ENCODE assay signal across 8 cellular contexts in the genomic region with DNA sequence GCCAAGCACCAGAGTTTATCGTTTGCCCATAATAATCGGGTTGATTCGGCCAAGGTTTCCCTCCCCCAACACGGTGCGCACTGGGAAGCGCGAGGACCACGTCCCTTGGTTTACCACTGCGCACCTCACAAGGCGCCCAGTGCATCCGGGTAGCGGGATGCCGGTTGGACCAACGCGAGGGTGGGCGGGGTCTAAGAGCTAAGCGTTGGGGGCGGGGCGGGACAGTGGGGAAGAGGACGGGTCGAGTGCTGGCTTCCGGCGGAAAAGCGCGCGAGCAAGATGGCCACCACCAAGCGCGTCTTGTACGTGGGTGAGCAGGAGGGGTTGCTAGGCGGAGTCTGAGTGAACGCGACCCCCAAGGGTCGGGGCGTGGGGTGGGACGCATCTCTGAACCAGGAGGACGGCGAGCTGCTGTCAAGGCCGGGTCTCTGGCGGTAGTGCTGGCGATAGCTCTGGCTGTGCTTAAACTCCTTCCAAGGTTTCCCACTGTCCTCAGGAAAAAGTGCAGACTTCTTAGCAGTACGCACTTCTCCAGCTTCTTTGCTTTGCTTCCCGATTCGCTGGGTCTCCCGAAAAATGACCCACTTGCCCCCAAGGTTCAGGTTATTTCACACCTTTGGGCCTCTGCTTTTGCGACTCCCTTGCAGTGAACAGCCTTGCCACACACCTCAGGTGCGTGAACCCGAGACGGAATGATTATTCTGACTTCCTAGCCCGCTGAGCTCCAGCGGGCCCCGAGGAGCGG.
A peak's percentile ranks its signal among the peaks of the same experiment; 100 is the strongest.
DNase-seq lines count a peak whose midpoint lies in the region; ATAC-seq lines count a peak whose summit lies in the region.

PPIE (plus strand) TSS at position 261 of the 745 bp plus-strand sequence; CDS start at position 280, 19 bp downstream.

- peaks cover 27% of the 10 kb centered on the region for H3K4me1 ChIP-seq in ACC112 (ENCODE audit: control insufficient read depth, insufficient read depth, low read length, unreplicated experiment)

- H3K79me2 ChIP-seq in ACC112 (ENCODE audit: control insufficient read depth, insufficient read depth, low read length, unreplicated experiment): peaks cover 19% of the 10 kb centered on the region

- ATAC-seq in GM19025 (IDR thresholded peaks at IDR 0.05; ENCODE audit: low read depth, unreplicated experiment) (peak; percentile 85), HG03439 (IDR thresholded peaks at IDR 0.05; ENCODE audit: unreplicated experiment) (peak; percentile 78)

- DNase-seq in NCI-H526 treated with DMSO at 0.1 percent for 48 hours (lab: John Stamatoyannopoulos, UW): peak; percentile 72
- DNase-seq in activated CD4-positive, alpha-beta T cell treated with anti-CD3 and anti-CD28 coated beads for 48 hours: peak; percentile 99
- DNase-seq in stimulated activated CD4-positive, alpha-beta T cell treated with anti-CD3 and anti-CD28 coated beads, Interleukin-1b, Interleukin-23, amount 100 ng/mL, for 24 hours (ENCODE audit: low read depth in 4 of 4, low spot score in 1 of 4): peak; percentile 97 to 99 (median 98)

- H2AFZ ChIP-seq in ACC112 (ENCODE audit: low read length, unreplicated experiment): peak within 1 kb of the TSS; percentile 89

- H3K36me3 ChIP-seq in ACC112 (ENCODE audit: insufficient read depth, low read length): peaks cover 9% of the 10 kb centered on the region; the same call in 1 of the 2 replicates

- peak within 1 kb of the TSS; percentile 18; the same call in 1 of the 2 replicates for H3K27ac ChIP-seq in ACC112 (ENCODE audit: low read depth, low read length)
- H3K27ac ChIP-seq in cingulate gyrus (ENCODE audit: low read depth, low read length): peak within 1 kb of the TSS; percentile 63
- peak within 1 kb of the TSS; percentile 55 for H3K27ac ChIP-seq in layer of hippocampus (ENCODE audit: low read depth, low read length)

- H3K27me3 ChIP-seq in ACC112 (ENCODE audit: insufficient read depth, low read length): peaks cover 12% of the 10 kb centered on the region
- no peaks in the 10 kb centered on the region for H3K27me3 ChIP-seq in layer of hippocampus (ENCODE audit: control insufficient read depth, insufficient read depth, low read length)

- H3K4me3 ChIP-seq in ACC112 (ENCODE audit: low read depth, low read length): peak within 1 kb of the TSS; percentile 97

Comparison
In these comparisons a context has a peak if more than half of its experiments do, and no peak if none do; other contexts are left out.
1. Peak in every context shown above with its lines: DNase-seq, ATAC-seq, H3K4me3 ChIP-seq and H3K27ac ChIP-seq.